21 cellular contexts compared by ENCODE assay signal in genomic region chr3:9906480-9906879, GRCh38. TPM values are rescaled to one million over a fixed set of nuclear protein-coding genes. Genes with fewer than 3 reads are reported as not detected.
"Had no signal": no experiment of that assay in that cellular context is flagged by ENCODE, and none has a peak within 500 bp of the region (broad histone marks: within the 10 kb centered on the region; RNA-seq: fewer than 3 reads in every experiment).

No MANE protein-coding gene starts in this region.

- H3K4me3 ChIP-seq: SJCRH30 had no signal

- H3K27ac ChIP-seq: KMS-11, SJCRH30 had no signal

- H3K9ac ChIP-seq: KMS-11 had no signal

- H3K9me3 ChIP-seq: SJCRH30 had no signal

- DNase-seq: Kasumi-1; MM.1S; NCI-H1092 treated with DMSO at 0.1 percent for 48 hours; NCI-H1436; NCI-H187; NCI-H2081; NCI-H2227 treated with DMSO at 0.1 percent for 48 hours; NCI-H524; NCI-H526 treated with DMSO at 0.1 percent for 48 hours; NCI-H748 treated with DMSO at 0.1 percent for 48 hours; NK-92 treated with Interleukin-12 subunit alpha and Interleukin-12 subunit beta, amount 100 ng/mL, for 24 hours; PC-3; SHP77 treated with DMSO at 0.1 percent for 48 hours; SJCRH30 had no signal

- ATAC-seq: Panc1, PC-3, Right ventricle myocardium inferior, SK-N-SH treated with all-trans-retinoic acid at 6 μM for 48 hours had no signal

- H3K4me2 ChIP-seq: KMS-11 had no signal

- H3K36me3 ChIP-seq: SJCRH30 had no signal

RNA-seq across cellular contexts. Expression of gene CIDEC, which starts 26.4 kb away (rescaled TPM):
- total RNA-seq: M059J, NCI-H460, OCI-LY7, PC-3, SJCRH30 had no signal
